Comparison of ENCODE assay signal across 20 cellular contexts in the genomic region with DNA sequence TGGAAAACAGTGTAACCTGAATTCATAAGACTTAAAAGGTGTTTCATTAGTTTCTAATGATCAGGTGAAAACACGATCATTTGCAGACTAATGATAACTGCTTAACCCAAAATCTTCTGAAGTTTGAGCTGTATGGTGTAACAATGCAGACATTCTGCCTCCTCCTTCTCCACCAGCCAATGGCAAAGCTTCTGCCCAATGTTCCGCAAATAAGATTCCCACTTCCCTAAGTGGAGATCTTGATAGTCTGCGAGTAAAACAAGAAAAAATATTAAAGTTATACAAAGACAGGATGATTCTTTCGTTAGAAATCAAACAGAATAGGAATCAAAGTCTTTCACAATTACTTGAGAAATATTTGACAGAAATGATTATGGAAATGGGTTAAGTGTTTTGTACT.
"Had no signal": no experiment of that assay in that cellular context is flagged by ENCODE, and none has a peak within 500 bp of the region (broad histone marks: within the 10 kb centered on the region; RNA-seq: fewer than 3 reads in every experiment).

No MANE protein-coding gene starts in this region.

- H3K4me1 Mint-ChIP-seq: neural progenitor cell had no signal

- H3K9me3 Mint-ChIP-seq: activated naive CD8-positive, alpha-beta T cell treated with anti-CD3 and anti-CD28 coated beads for 36 hours; activated T-helper 1 cell treated with anti-CD3 and anti-CD28 coated beads, Interleukin-12 subunit alpha, Interleukin-12 subunit beta, Interleukin-2, Interleukin-4 antibody, amounts not matched to agents 30 ng/mL and 10 ng/mL and 1 ng/mL, durations not matched to agents 14 hours and 24 hours and 36 hours; neural progenitor cell; type B pancreatic cell had no signal

- H3K27me3 Mint-ChIP-seq: activated naive CD8-positive, alpha-beta T cell treated with anti-CD3 and anti-CD28 coated beads for 36 hours; type B pancreatic cell had no signal

- ATAC-seq: body of pancreas, left lobe of liver, right lobe of liver had no signal

- DNase-seq: activated CD4-positive, alpha-beta T cell treated with anti-CD3 and anti-CD28 coated beads, Interleukin-2, amount 50 U/mL, for 4 hours; activated naive CD4-positive, alpha-beta T cell; activated naive CD8-positive, alpha-beta T cell treated with anti-CD3 and anti-CD28 coated beads for 36 hours; activated T-cell treated with anti-CD3 and anti-CD28 coated beads for 4 hours; amniotic stem cell; body of pancreas; erythroblast; foreskin melanocyte; hypothalamus; kidney; midbrain; right lobe of liver; stimulated activated CD4-positive, alpha-beta T cell treated with anti-CD3 and anti-CD28 coated beads, Interleukin-4, amount 100 ng/mL, for 1 hour; T-helper 2 cell; testis; WERI-Rb-1 had no signal

- H3K4me3 Mint-ChIP-seq: activated naive CD8-positive, alpha-beta T cell treated with anti-CD3 and anti-CD28 coated beads for 36 hours; activated T-helper 1 cell treated with anti-CD3 and anti-CD28 coated beads, Interleukin-12 subunit alpha, Interleukin-12 subunit beta, Interleukin-2, Interleukin-4 antibody, amounts not matched to agents 30 ng/mL and 10 ng/mL and 1 ng/mL, durations not matched to agents 14 hours and 24 hours and 36 hours; neural progenitor cell; type B pancreatic cell had no signal

- H3K27ac Mint-ChIP-seq: activated naive CD8-positive, alpha-beta T cell treated with anti-CD3 and anti-CD28 coated beads for 36 hours; activated T-helper 1 cell treated with anti-CD3 and anti-CD28 coated beads, Interleukin-12 subunit alpha, Interleukin-12 subunit beta, Interleukin-2, Interleukin-4 antibody, amounts not matched to agents 30 ng/mL and 10 ng/mL and 1 ng/mL, durations not matched to agents 14 hours and 24 hours and 36 hours; neural progenitor cell; type B pancreatic cell had no signal
